In the genomic region with DNA sequence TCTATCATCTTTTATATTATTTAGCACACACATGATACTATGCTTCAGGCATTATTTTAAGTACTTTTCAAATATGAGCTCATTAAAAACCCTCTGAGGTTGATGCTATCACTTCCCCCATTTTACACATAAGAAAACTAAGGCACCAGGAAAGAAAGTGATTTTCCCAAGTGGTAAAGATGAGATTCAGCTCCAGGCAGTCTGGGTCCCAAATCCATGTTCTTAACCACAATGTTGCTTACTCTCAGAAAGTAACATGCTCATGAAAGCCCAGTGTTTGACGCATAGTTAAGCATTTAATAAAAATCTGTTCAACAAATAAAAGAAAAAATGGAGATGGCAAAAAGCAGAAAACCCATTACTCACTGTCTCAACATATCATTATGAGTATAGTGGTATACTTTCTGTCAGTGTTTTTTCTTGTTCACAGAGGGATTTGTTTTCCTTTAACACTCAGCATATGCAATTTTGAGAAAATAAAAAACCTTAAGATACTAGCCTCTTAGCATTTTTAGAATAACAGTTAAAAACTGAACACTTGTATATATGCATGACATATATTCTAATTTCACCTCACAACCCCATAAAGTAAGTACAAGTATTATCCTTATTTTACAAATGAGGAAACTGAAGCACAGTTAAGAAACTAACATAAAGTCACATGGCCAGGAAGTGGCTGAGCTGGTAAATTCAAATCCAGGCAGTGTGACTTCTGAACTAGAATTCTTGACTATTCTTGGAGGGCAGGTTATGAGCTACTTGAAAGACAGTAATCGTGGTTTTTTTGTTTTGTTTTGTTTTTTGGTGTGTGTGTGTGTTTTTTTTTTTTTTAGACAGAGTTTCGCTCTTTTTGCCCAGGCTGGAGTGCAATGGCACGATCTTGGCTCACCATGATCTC, we compare ENCODE assay signal across 8 cellular contexts. TPM values are rescaled to one million over a fixed set of nuclear protein-coding genes. Genes with fewer than 3 reads are reported as not detected.
DNase-seq lines count a peak whose midpoint lies in the region; ATAC-seq and TF ChIP-seq lines count a peak whose summit lies in the region.

No MANE protein-coding gene starts in this region.

- H3K4me3 ChIP-seq in smooth muscle cell = no peak overlapping the region

- H3K36me3 ChIP-seq in smooth muscle cell (ENCODE audit: low read depth) = no peaks in the 10 kb centered on the region

- peak overlapping the region; percentile 90 for H3K27ac Mint-ChIP-seq in activated CD8-positive, alpha-beta memory T cell treated with anti-CD3 and anti-CD28 coated beads, Interleukin-2, amount 10 ng/mL, durations not matched to agents 7 days and 5 days
- H3K27ac Mint-ChIP-seq in activated CD8-positive, alpha-beta T cell treated with anti-CD3 and anti-CD28 coated beads, Interleukin-2, amount 10 ng/mL, durations not matched to agents 7 days and 5 days = peak overlapping the region; percentile 88

- H3K9me3 Mint-ChIP-seq in activated CD8-positive, alpha-beta memory T cell treated with anti-CD3 and anti-CD28 coated beads, Interleukin-2, amount 10 ng/mL, durations not matched to agents 7 days and 5 days (ENCODE audit: low read depth) = no peaks in the 10 kb centered on the region
- H3K9me3 Mint-ChIP-seq in activated CD8-positive, alpha-beta T cell treated with anti-CD3 and anti-CD28 coated beads, Interleukin-2, amount 10 ng/mL, durations not matched to agents 7 days and 5 days (ENCODE audit: insufficient read depth) = no peaks in the 10 kb centered on the region

- peak overlapping the region; percentile 14 for H3K9ac ChIP-seq in smooth muscle cell (ENCODE audit: low read depth)

- no peak for TF ChIP-seq CTCF in smooth muscle cell (IDR thresholded peaks at IDR 0.05; ENCODE audit: borderline replicate concordance, insufficient read depth, poor library complexity, severe bottlenecking)

- H3K79me2 ChIP-seq in smooth muscle cell (ENCODE audit: low read depth) = peaks cover 100% of the 10 kb centered on the region

- DNase-seq in activated CD8-positive, alpha-beta memory T cell treated with anti-CD3 and anti-CD28 coated beads, Interleukin-2, amount 10 ng/mL, durations not matched to agents 7 days and 5 days = peak; percentile 75
- DNase-seq in activated CD8-positive, alpha-beta memory T cell treated with anti-CD3 and anti-CD28 coated beads, Interleukin-2, amount 50 U/mL, for 48 hours = no peak
- DNase-seq in activated CD8-positive, alpha-beta T cell treated with anti-CD3 and anti-CD28 coated beads, Interleukin-2, amount 10 ng/mL, durations not matched to agents 7 days and 5 days = peak; percentile 72
- DNase-seq in smooth muscle cell (lab: John Stamatoyannopoulos, UW; ENCODE audit: unreplicated experiment) (no peak), NCI-H1105 (lab: John Stamatoyannopoulos, UW) (no peak), COR-L47 (lab: John Stamatoyannopoulos, UW) (no peak)

- POLR2A ChIA-PET in activated CD8-positive, alpha-beta T cell treated with anti-CD3 and anti-CD28 coated beads, Interleukin-2, amount 10 ng/mL, durations not matched to agents 7 days and 5 days (lab: Charles Lee) = interaction anchor here (0.7 to 1.8 kb wide), 4 partner anchors 10 to 134 kb away, joined by 3 to 14 read pairs (median 4); a partner anchor contains a TSS

- no peaks in the 10 kb centered on the region for H3K27me3 Mint-ChIP-seq in activated CD8-positive, alpha-beta memory T cell treated with anti-CD3 and anti-CD28 coated beads, Interleukin-2, amount 10 ng/mL, durations not matched to agents 7 days and 5 days
- no peaks in the 10 kb centered on the region for H3K27me3 Mint-ChIP-seq in activated CD8-positive, alpha-beta T cell treated with anti-CD3 and anti-CD28 coated beads, Interleukin-2, amount 10 ng/mL, durations not matched to agents 7 days and 5 days (ENCODE audit: low read depth)

- H3K27ac ChIP-seq in smooth muscle cell (ENCODE audit: low read depth) = peak overlapping the region; percentile 41

- H3F3A ChIP-seq in smooth muscle cell (ENCODE audit: low read depth) = peaks cover 4% of the 10 kb centered on the region

- no peaks in the 10 kb centered on the region for H3K4me1 ChIP-seq in smooth muscle cell (ENCODE audit: low read depth)

- peak overlapping the region; percentile 64 for H3K4me3 Mint-ChIP-seq in activated CD8-positive, alpha-beta memory T cell treated with anti-CD3 and anti-CD28 coated beads, Interleukin-2, amount 10 ng/mL, durations not matched to agents 7 days and 5 days
- peak overlapping the region; percentile 51 for H3K4me3 Mint-ChIP-seq in activated CD8-positive, alpha-beta T cell treated with anti-CD3 and anti-CD28 coated beads, Interleukin-2, amount 10 ng/mL, durations not matched to agents 7 days and 5 days

- H3K9me3 ChIP-seq in smooth muscle cell (replicated peaks; ENCODE audit: low read depth) = no peaks in the 10 kb centered on the region

- no peak overlapping the region for H2AFZ ChIP-seq in smooth muscle cell (ENCODE audit: low read depth)

- peak; percentile 96 for ATAC-seq in activated CD8-positive, alpha-beta memory T cell treated with anti-CD3 and anti-CD28 coated beads, Interleukin-2, amount 10 ng/mL, durations not matched to agents 7 days and 5 days
- ATAC-seq in HG03097 (IDR thresholded peaks at IDR 0.05; ENCODE audit: low FRiP score, unreplicated experiment) = peak; percentile 51
- ATAC-seq in activated CD8-positive, alpha-beta T cell treated with anti-CD3 and anti-CD28 coated beads, Interleukin-2, amount 10 ng/mL, durations not matched to agents 7 days and 5 days = peak; percentile 93
- no peak for ATAC-seq in HG02759 (IDR thresholded peaks at IDR 0.05; ENCODE audit: unreplicated experiment)

- peaks cover 10% of the 10 kb centered on the region for H3K36me3 Mint-ChIP-seq in activated CD8-positive, alpha-beta memory T cell treated with anti-CD3 and anti-CD28 coated beads, Interleukin-2, amount 10 ng/mL, durations not matched to agents 7 days and 5 days
- H3K36me3 Mint-ChIP-seq in activated CD8-positive, alpha-beta T cell treated with anti-CD3 and anti-CD28 coated beads, Interleukin-2, amount 10 ng/mL, durations not matched to agents 7 days and 5 days (ENCODE audit: low read depth) = peaks cover 13% of the 10 kb centered on the region

- H3K4me2 ChIP-seq in smooth muscle cell = peak overlapping the region; percentile 29

- CTCF ChIA-PET in activated CD8-positive, alpha-beta memory T cell treated with anti-CD3 and anti-CD28 coated beads, Interleukin-2, amount 10 ng/mL, durations not matched to agents 7 days and 5 days (lab: Charles Lee) = interaction anchor here (0.7 to 1.8 kb wide), 8 partner anchors 10 to 291 kb away, joined by 3 to 11 read pairs (median 6); a partner anchor contains a TSS
- CTCF ChIA-PET in activated CD8-positive, alpha-beta T cell treated with anti-CD3 and anti-CD28 coated beads, Interleukin-2, amount 10 ng/mL, durations not matched to agents 7 days and 5 days (lab: Charles Lee) = interaction anchor here (0.9 to 2.1 kb wide), 5 partner anchors 9 to 223 kb away, joined by 3 to 8 read pairs (median 5); no protein-coding TSS in a partner anchor

- peaks cover 82% of the 10 kb centered on the region for H4K20me1 ChIP-seq in smooth muscle cell (ENCODE audit: low read depth)

- no peaks in the 10 kb centered on the region for H3K27me3 ChIP-seq in smooth muscle cell (ENCODE audit: low read depth)

- H3K4me1 Mint-ChIP-seq in activated CD8-positive, alpha-beta memory T cell treated with anti-CD3 and anti-CD28 coated beads, Interleukin-2, amount 10 ng/mL, durations not matched to agents 7 days and 5 days = peaks cover 38% of the 10 kb centered on the region
- peaks cover 50% of the 10 kb centered on the region for H3K4me1 Mint-ChIP-seq in activated CD8-positive, alpha-beta T cell treated with anti-CD3 and anti-CD28 coated beads, Interleukin-2, amount 10 ng/mL, durations not matched to agents 7 days and 5 days (ENCODE audit: low read depth)

- 76% methylated on average over 3 of the region's 4 CpGs for whole genome bisulfite sequencing in smooth muscle cell (ENCODE audit: low lambda C conversion rate)

RNA-seq across cellular contexts. Expression of a gene that starts 10.4 kb away (rescaled TPM):
- total RNA-seq in activated CD8-positive, alpha-beta memory T cell treated with anti-CD3 and anti-CD28 coated beads, Interleukin-2, amount 10 ng/mL, durations not matched to agents 7 days and 5 days = 10 to 100 TPM; 29.1 to 33.0 TPM
- total RNA-seq in activated CD8-positive, alpha-beta T cell treated with anti-CD3 and anti-CD28 coated beads, Interleukin-2, amount 10 ng/mL, durations not matched to agents 7 days and 5 days = 10 to 100 TPM; 30.4 to 30.7 TPM
- total RNA-seq in smooth muscle cell = 19.5 and 21.9 TPM in 2 replicates
- polyA plus RNA-seq in smooth muscle cell = 5.6 and 6.2 TPM in 2 replicates

RNA-seq across cellular contexts. Expression of a gene that starts 11.2 kb away (rescaled TPM):
- total RNA-seq in activated CD8-positive, alpha-beta memory T cell treated with anti-CD3 and anti-CD28 coated beads, Interleukin-2, amount 10 ng/mL, durations not matched to agents 7 days and 5 days = 10 to 100 TPM; 36.4 to 46.3 TPM
- 10 to 100 TPM; 47.5 to 51.7 TPM for total RNA-seq in activated CD8-positive, alpha-beta T cell treated with anti-CD3 and anti-CD28 coated beads, Interleukin-2, amount 10 ng/mL, durations not matched to agents 7 days and 5 days
- 30.2 and 40.3 TPM in 2 replicates for total RNA-seq in smooth muscle cell
- 20.5 and 22.9 TPM in 2 replicates for polyA plus RNA-seq in smooth muscle cell

Comparison
In these comparisons a context has a peak if more than half of its experiments do, and no peak if none do; other contexts are left out.
1. DNase-seq: peak in activated CD8-positive, alpha-beta memory T cell treated with anti-CD3 and anti-CD28 coated beads, Interleukin-2, amount 10 ng/mL, durations not matched to agents 7 days and 5 days (single experiment) and activated CD8-positive, alpha-beta T cell treated with anti-CD3 and anti-CD28 coated beads, Interleukin-2, amount 10 ng/mL, durations not matched to agents 7 days and 5 days (single experiment); none in activated CD8-positive, alpha-beta memory T cell treated with anti-CD3 and anti-CD28 coated beads, Interleukin-2, amount 50 U/mL, for 48 hours (single experiment), smooth muscle cell (single experiment), NCI-H1105 (single experiment) and COR-L47 (single experiment).